1 cellular context compared by ENCODE assay signal in genomic region chr7:142785841-142786250, GRCh38.
TF ChIP-seq lines count a peak whose summit lies in the region.

No MANE protein-coding gene starts in this region.

TF ChIP-seq in GM12878, 131 proteins besides CTCF, POLR2A, EP300 and RAD21 (continued from another document):
- TF ChIP-seq ZNF687 (IDR thresholded peaks at IDR 0.05) (no peak), ZBTB40 (IDR thresholded peaks at IDR 0.05; ENCODE audit: borderline replicate concordance) (no peak), RB1 (IDR thresholded peaks at IDR 0.05; ENCODE audit: borderline replicate concordance) (no peak), RFX5 (IDR thresholded peaks at IDR 0.05; ENCODE audit: low read depth, low read length) (no peak), CBFB (IDR thresholded peaks at IDR 0.05; ENCODE audit: low read depth) (no peak), SUPT20H (IDR thresholded peaks at IDR 0.05; ENCODE audit: borderline replicate concordance, control insufficient read depth, low read depth, low read length) (no peak), CBX3 (IDR thresholded peaks at IDR 0.05; ENCODE audit: borderline replicate concordance, low read depth) (no peak), CHD2 (IDR thresholded peaks at IDR 0.05; ENCODE audit: borderline replicate concordance, low read depth, low read length) (no peak), ZNF207 (IDR thresholded peaks at IDR 0.05; ENCODE audit: borderline replicate concordance) (no peak), USF1 (IDR thresholded peaks at IDR 0.05; ENCODE audit: borderline replicate concordance, extremely low read length, insufficient read depth, low read depth, low read length) (no peak), SREBF1 (IDR thresholded peaks at IDR 0.05; ENCODE audit: low read length) (no peak), CREB1 (IDR thresholded peaks at IDR 0.05; ENCODE audit: low read depth) (no peak), MLLT1 (IDR thresholded peaks at IDR 0.05) (no peak)
TF ChIP-seq in GM12878: peak in this region for 0.
